ENCODE assay signal across 8 cellular contexts in the genomic region with DNA sequence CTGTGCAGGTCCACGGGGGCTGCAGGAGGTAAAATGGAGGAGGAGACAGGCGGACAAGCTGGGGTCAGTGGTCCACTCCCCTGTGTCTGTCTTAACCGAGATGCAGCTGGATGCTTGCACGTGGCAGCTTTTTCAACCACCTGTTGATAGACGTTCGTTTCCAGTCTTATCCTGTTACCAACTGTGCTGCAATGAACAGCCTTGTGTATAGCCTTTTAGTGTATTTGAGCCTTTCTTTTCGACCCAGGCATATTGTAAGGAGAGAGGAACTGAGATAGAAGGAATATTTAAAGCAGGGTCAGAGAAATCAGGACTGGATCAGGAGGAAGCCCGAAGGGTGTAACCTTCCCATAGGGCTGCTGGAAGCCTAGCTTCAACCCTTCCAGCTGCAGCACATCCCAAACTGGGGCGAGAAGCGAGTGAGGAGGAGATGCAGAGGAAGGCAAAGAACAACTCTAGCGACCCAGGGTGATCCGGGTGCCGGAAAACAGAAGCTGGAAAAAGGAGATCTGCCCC. TPM values are rescaled to one million over a fixed set of nuclear protein-coding genes. Genes with fewer than 3 reads are reported as not detected.
A peak's percentile ranks its signal among the peaks of the same experiment; 100 is the strongest.
DNase-seq lines count a peak whose midpoint lies in the region; ATAC-seq, FAIRE-seq and TF ChIP-seq lines count a peak whose summit lies in the region.

No MANE protein-coding gene starts in this region.

- no peak for TF ChIP-seq POLR2A in ovary (IDR thresholded peaks at IDR 0.05)

- H3K27ac Mint-ChIP-seq in H9, result no peak overlapping the region

- H3K18ac ChIP-seq in H9 (ENCODE audit: insufficient read length, low read depth, low read length), result no peak overlapping the region

- no peak for ATAC-seq in GM19324 (IDR thresholded peaks at IDR 0.05; ENCODE audit: low FRiP score, unreplicated experiment)

- H2BK20ac ChIP-seq in H9 (ENCODE audit: low read depth, low read length, poor library complexity, severe bottlenecking), result no peak overlapping the region

- peaks cover 5% of the 10 kb centered on the region; the same call in 1 of the 2 replicates for H3K4me1 ChIP-seq in H9 (ENCODE audit: insufficient read depth, low read length)
- peaks cover 14% of the 10 kb centered on the region for H3K4me1 ChIP-seq in ovary (ENCODE audit: insufficient read depth)

- H3K27me3 Mint-ChIP-seq in H9 (ENCODE audit: low read depth), result peaks cover 97% of the 10 kb centered on the region

- H3K4me3 Mint-ChIP-seq in H9, result peak overlapping the region; percentile 52 to 83

- WGBS in H9 (ENCODE audit: extremely low coverage, insufficient read length, low lambda C conversion rate), result no CpG with 5 or more reads among the region's 13 CpGs
- WGBS in ovary, 3 donors, result 3 to 5% (median 4%) methylated on average over 13 of the region's 13 CpGs

- H3K23ac ChIP-seq in H9 (ENCODE audit: insufficient read length, low read depth, low read length), result no peak overlapping the region

- peak overlapping the region; percentile 95 for H3K4me2 ChIP-seq in H9 (ENCODE audit: insufficient read depth, insufficient read length, low read length)

- H3K79me1 ChIP-seq in H9 (ENCODE audit: insufficient read depth, low read depth, low read length, poor library complexity, severe bottlenecking), result no peaks in the 10 kb centered on the region

- H3K14ac ChIP-seq in H9 (ENCODE audit: insufficient read depth, low read length), result no peak overlapping the region

- H3K4me3 ChIP-seq in WERI-Rb-1 (ENCODE audit: low read depth, low read length), result peak overlapping the region; percentile 2
- peak overlapping the region; percentile 63 for H3K4me3 ChIP-seq in fibroblast of the aortic adventitia (ENCODE audit: low read depth, low read length)
- peak overlapping the region; percentile 30 for H3K4me3 ChIP-seq in ovary

- no peak overlapping the region for H2AFZ ChIP-seq in H9 (ENCODE audit: low read length)

- no peak overlapping the region for H2BK15ac ChIP-seq in H9 (ENCODE audit: low read depth, low read length)

- no peak overlapping the region for H2BK5ac ChIP-seq in H9 (ENCODE audit: insufficient read length, low read length)

- no peak overlapping the region for H2BK120ac ChIP-seq in H9 (ENCODE audit: low read depth, low read length, poor library complexity, severe bottlenecking)

- H4K8ac ChIP-seq in H9 (replicated peaks; ENCODE audit: insufficient read length, low read depth, low read length), result no peak overlapping the region

- no peak for TF ChIP-seq EP300 in ovary (IDR thresholded peaks at IDR 0.05)

- no peak for FAIRE-seq in RCC 7860 (lab: Jason Lieb, UNC)

- H3K79me2 ChIP-seq in H9 (ENCODE audit: insufficient read depth, low read length), result no peaks in the 10 kb centered on the region

- H3K23me2 ChIP-seq in H9 (ENCODE audit: insufficient read length, low read depth, low read length, poor library complexity, severe bottlenecking), result peaks cover 22% of the 10 kb centered on the region

- peaks cover 37 to 39% of the 10 kb centered on the region in 2 experiments for H3K4me1 Mint-ChIP-seq in H9

- H3K56ac ChIP-seq in H9 (ENCODE audit: insufficient read length, low read depth, low read length), result no peak overlapping the region

- H3K9ac ChIP-seq in H9 (ENCODE audit: extremely low read depth, insufficient read length, low read length), result no peak overlapping the region

- H3T11ph ChIP-seq in H9 (ENCODE audit: low read length), result no peak overlapping the region

- peaks cover 0 to 2% (median 0%) of the 10 kb centered on the region in 3 experiments; a peak in 1 of 7 replicates for H3K36me3 Mint-ChIP-seq in H9 (ENCODE audit: insufficient read depth in 1 of 3, low read depth in 3 of 3)

- no peak overlapping the region for H4K5ac ChIP-seq in H9 (ENCODE audit: insufficient read length, low read depth, low read length)

- no peaks in the 10 kb centered on the region for H4K20me1 ChIP-seq in H9 (ENCODE audit: control insufficient read depth, insufficient read depth, insufficient read length)

- no peak overlapping the region for H4K91ac ChIP-seq in H9 (ENCODE audit: insufficient read length, low read depth, low read length)

- no peaks in the 10 kb centered on the region for H3K9me3 ChIP-seq in H9 (ENCODE audit: control insufficient read depth, low read depth, low read length)
- no peaks in the 10 kb centered on the region for H3K9me3 ChIP-seq in WERI-Rb-1 (ENCODE audit: severe bottlenecking)
- H3K9me3 ChIP-seq in ovary, result no peaks in the 10 kb centered on the region

- H2AK5ac ChIP-seq in H9 (ENCODE audit: insufficient read length, low read length), result no peak overlapping the region

- H3K9me3 Mint-ChIP-seq in H9, result peaks cover 0 to 5% of the 10 kb centered on the region in 2 experiments; a peak in 3 of 5 replicates

- H3K4ac ChIP-seq in H9 (ENCODE audit: low read depth, low read length), result no peak overlapping the region

- DNase-seq in H9 (no peak), WERI-Rb-1 (no peak), fibroblast of the aortic adventitia (ENCODE audit: low read depth) (no peak), ovary (no peak), RCC 7860 (ENCODE audit: low spot score) (no peak), NCI-H446 (lab: John Stamatoyannopoulos, UW) (no peak), AML-193 (lab: John Stamatoyannopoulos, UW) (no peak)

- H3K36me3 ChIP-seq in WERI-Rb-1 (no peaks in the 10 kb centered on the region), ovary (no peaks in the 10 kb centered on the region)

- H3K27me3 ChIP-seq in H9 (ENCODE audit: insufficient read depth, low read length), result peaks cover 36% of the 10 kb centered on the region; the same call in 1 of the 2 replicates
- peaks cover 96% of the 10 kb centered on the region for H3K27me3 ChIP-seq in WERI-Rb-1 (ENCODE audit: insufficient read depth, low read depth, severe bottlenecking)
- H3K27me3 ChIP-seq in ovary, result no peaks in the 10 kb centered on the region

- intact Hi-C loops in ovary (cut with DNase I), result no loop called here

- no peak overlapping the region for H2BK12ac ChIP-seq in H9 (ENCODE audit: insufficient read length, low read depth, low read length)

- no peak for TF ChIP-seq CTCF in H9 (conservative IDR thresholded peaks at IDR 0.05)
- no peak for TF ChIP-seq CTCF in WERI-Rb-1 (IDR thresholded peaks at IDR 0.05; ENCODE audit: low read depth, low read length)
- TF ChIP-seq CTCF in fibroblast of the aortic adventitia (IDR thresholded peaks at IDR 0.05; ENCODE audit: insufficient read depth, low read length), result no peak
- no peak for TF ChIP-seq CTCF in ovary (IDR thresholded peaks at IDR 0.05)

- H3K27ac ChIP-seq in H9 (ENCODE audit: insufficient read length, low read depth, low read length), result no peak overlapping the region
- no peak overlapping the region for H3K27ac ChIP-seq in WERI-Rb-1
- no peak overlapping the region for H3K27ac ChIP-seq in ovary

RNA-seq across cellular contexts. Expression of gene TRIM31, which starts 11.4 kb away (rescaled TPM):
- total RNA-seq in H9 (2021) (not detected in 2 replicates), fibroblast of the aortic adventitia (ENCODE audit: low replicate concordance) (not detected in 2 replicates), ovary (not detected)
- not detected for polyA plus RNA-seq in ovary

RNA-seq across cellular contexts. Expression of gene RNF39, which starts 25.9 kb away (rescaled TPM):
- total RNA-seq in H9 (2021) (0.26 and 0.39 TPM in 2 replicates), fibroblast of the aortic adventitia (ENCODE audit: low replicate concordance) (not detected in 2 replicates), ovary (1 to 10 TPM in 3 of 7 donors, under 1 TPM in 3, not detected in 1; 0.28 to 3.1 (median 0.97) TPM)
- polyA plus RNA-seq in ovary, result 1 to 10 TPM in 1 of 2 donors, under 1 TPM in 1; 0.57 to 1.1 TPM

RNA-seq across cellular contexts. Expression of gene TRIM40, which starts 34.5 kb away (rescaled TPM):
- total RNA-seq in H9 (2021) (not detected in 2 replicates), fibroblast of the aortic adventitia (ENCODE audit: low replicate concordance) (not detected in 2 replicates), ovary (not detected)
- polyA plus RNA-seq in ovary, result not detected

RNA-seq across cellular contexts. Expression of gene PPP1R11, which starts 34.5 kb away (rescaled TPM):
- total RNA-seq in H9 (2021) (22.7 and 23.8 TPM in 2 replicates), fibroblast of the aortic adventitia (ENCODE audit: low replicate concordance) (19.0 and 52.5 TPM in 2 replicates), ovary (10 to 100 TPM; 27.8 to 50.8 (median 43.2) TPM)
- polyA plus RNA-seq in ovary, result 100 to 1,000 TPM in 1 of 2 donors, 10 to 100 TPM in 1; 48.6 to 114 TPM

RNA-seq across cellular contexts. Expression of gene POLR1H, which starts 40.4 kb away (rescaled TPM):
- total RNA-seq in H9 (2021), result 31.9 and 33.1 TPM in 2 replicates
- total RNA-seq in fibroblast of the aortic adventitia (ENCODE audit: low replicate concordance), result 11.0 and 18.3 TPM in 2 replicates
- 10 to 100 TPM; 23.9 to 37.9 (median 28.3) TPM for total RNA-seq in ovary
- 10 to 100 TPM; 23.1 to 46.6 TPM for polyA plus RNA-seq in ovary

Comparison
In these comparisons a context has a peak if more than half of its experiments do, and no peak if none do; other contexts are left out.
1. H3K4me3 ChIP-seq: peak in every context shown above with its lines; median percentile 63 in fibroblast of the aortic adventitia; 30 in ovary; 2 in WERI-Rb-1.